ENCODE assay signal across 8 cellular contexts in genomic region chr17:29140631-29141483, GRCh38. TPM values are rescaled to one million over a fixed set of nuclear protein-coding genes. Genes with fewer than 3 reads are reported as not detected.
A peak's percentile ranks its signal among the peaks of the same experiment; 100 is the strongest.
DNase-seq lines count a peak whose midpoint lies in the region; ATAC-seq and TF ChIP-seq lines count a peak whose summit lies in the region.

No MANE protein-coding gene starts in this region.

- no peaks in the 10 kb centered on the region for H3K27me3 ChIP-seq in GM06990 (replicated peaks; ENCODE audit: control insufficient read depth, insufficient read depth, low read length)

- TF ChIP-seq CTCF in GM06990 (IDR thresholded peaks at IDR 0.05; ENCODE audit: insufficient read depth, low read length, poor library complexity, severe bottlenecking) (no peak), fibroblast of villous mesenchyme (IDR thresholded peaks at IDR 0.05; ENCODE audit: insufficient read depth, low read depth, low read length) (no peak)

- H3K4me3 ChIP-seq in GM06990 (replicated peaks; ENCODE audit: low read depth, low read length) (peak overlapping the region; percentile 62), fibroblast of villous mesenchyme (ENCODE audit: low read depth, low read length) (peak overlapping the region; percentile 42)

- DNase-seq in GM06990 (ENCODE audit: extremely low read depth, insufficient read length): peak; percentile 56
- peak; percentile 75 for DNase-seq in MV-4-11 (lab: John Stamatoyannopoulos, UW)
- DNase-seq in activated CD8-positive, alpha-beta memory T cell treated with anti-CD3 and anti-CD28 coated beads for 24 hours: peak; percentile 80
- no peak for DNase-seq in fibroblast of villous mesenchyme (ENCODE audit: low read depth)
- DNase-seq in sciatic nerve (ENCODE audit: low spot score): no peak
- no peak for DNase-seq in iPS-NIHi7 (ENCODE audit: extremely low spot score)

- ATAC-seq in sciatic nerve: peak; percentile 34
- no peak for ATAC-seq in GM19395 (IDR thresholded peaks at IDR 0.05; ENCODE audit: unreplicated experiment)
- ATAC-seq in GM21717 (IDR thresholded peaks at IDR 0.05; ENCODE audit: unreplicated experiment): no peak

- H3K36me3 ChIP-seq in GM06990 (ENCODE audit: control insufficient read depth, insufficient read depth, low read length): no peaks in the 10 kb centered on the region

- intact Hi-C loops in sciatic nerve (cut with DNase I): no loop called here

RNA-seq across cellular contexts. Expression of gene MYO18A, which starts 39.3 kb away (rescaled TPM):
- total RNA-seq in fibroblast of villous mesenchyme (59.6 and 61.2 TPM in 2 replicates), sciatic nerve (109 TPM)

Comparison
In these comparisons a context has a peak if more than half of its experiments do, and no peak if none do; other contexts are left out.
1. DNase-seq: peak in GM06990 (single experiment), MV-4-11 (single experiment) and activated CD8-positive, alpha-beta memory T cell treated with anti-CD3 and anti-CD28 coated beads for 24 hours (single experiment); none in fibroblast of villous mesenchyme (single experiment), sciatic nerve (single experiment) and iPS-NIHi7 (single experiment).